Comparison of ENCODE assay signal across 1 cellular context in genomic region chr12:6470375-6471163, GRCh38.
A peak's percentile ranks its signal among the peaks of the same experiment; 100 is the strongest.
TF ChIP-seq lines count a peak whose summit lies in the region.

TSS of gene VAMP1 (minus strand) at chr12:6470677. CDS start at chr12:6470531, 146 bp downstream.

TF ChIP-seq in HepG2, 621 proteins besides CTCF, POLR2A, EP300 and RAD21 (continued from another document and continues in another):
- TF ChIP-seq RNF219 (CRISPR knock-in tag; IDR thresholded peaks at IDR 0.05) (no peak), ZNF180 (CRISPR knock-in tag; IDR thresholded peaks at IDR 0.05; ENCODE audit: borderline replicate concordance, low read depth) (no peak), CSRNP2 (CRISPR knock-in tag; conservative IDR thresholded peaks at IDR 0.05; ENCODE audit: low read depth) (no peak), FOXP1 (IDR thresholded peaks at IDR 0.05) (no peak), FOXP1 (CRISPR knock-in tag; IDR thresholded peaks at IDR 0.05) (no peak), SP1 (IDR thresholded peaks at IDR 0.05) (no peak), SP1 (CRISPR knock-in tag; IDR thresholded peaks at IDR 0.05) (peak; percentile 96), CAMTA2 (CRISPR knock-in tag; IDR thresholded peaks at IDR 0.05; ENCODE audit: borderline replicate concordance) (0 out of 2 replicates have a peak, but pooled peaks have one; percentile 81), ZNF530 (CRISPR knock-in tag; IDR thresholded peaks at IDR 0.05; ENCODE audit: low read depth) (no peak), MEF2D (CRISPR knock-in tag; IDR thresholded peaks at IDR 0.05) (peak; percentile 56), ETV6 (CRISPR knock-in tag; conservative IDR thresholded peaks at IDR 0.05) (peak; percentile 82), ARHGAP35 (CRISPR knock-in tag; IDR thresholded peaks at IDR 0.05; ENCODE audit: borderline replicate concordance) (no peak; the same call in 1 of the 2 replicates), IRF9 (CRISPR knock-in tag; IDR thresholded peaks at IDR 0.05; ENCODE audit: borderline replicate concordance) (peak; percentile 86; the same call in 1 of the 2 replicates), ZBTB3 (CRISPR knock-in tag; IDR thresholded peaks at IDR 0.05; ENCODE audit: borderline replicate concordance, low read depth) (no peak), SRSF4 (IDR thresholded peaks at IDR 0.05; ENCODE audit: low read depth, low read length, poor library complexity, severe bottlenecking) (no peak), IKZF4 (CRISPR knock-in tag; IDR thresholded peaks at IDR 0.05; ENCODE audit: borderline replicate concordance, low read depth, not compliant biosample characterization) (no peak), ZC3H13 (CRISPR knock-in tag; IDR thresholded peaks at IDR 0.05) (peak; percentile 94), CEBPG (CRISPR knock-in tag; IDR thresholded peaks at IDR 0.05) (peak; percentile 73), HNRNPH1 (optimal IDR thresholded peaks at IDR 0.05; ENCODE audit: low read depth, low read length) (no peak), ZNF629 (CRISPR knock-in tag; conservative IDR thresholded peaks at IDR 0.05) (no peak), ZNF784 (CRISPR knock-in tag; IDR thresholded peaks at IDR 0.05; ENCODE audit: borderline replicate concordance) (0 out of 2 replicates have a peak, but pooled peaks have one; percentile 22), HIC2 (CRISPR knock-in tag; IDR thresholded peaks at IDR 0.05; ENCODE audit: low read depth) (peak; percentile 60), ZNF138 (CRISPR knock-in tag; IDR thresholded peaks at IDR 0.05; ENCODE audit: low read depth) (no peak; the same call in 1 of the 2 replicates), SOX5 (CRISPR knock-in tag; IDR thresholded peaks at IDR 0.05; ENCODE audit: borderline replicate concordance) (peak; percentile 24; the same call in 1 of the 2 replicates), TGIF2 (CRISPR knock-in tag; IDR thresholded peaks at IDR 0.05) (peak; percentile 62), THYN1 (CRISPR knock-in tag; IDR thresholded peaks at IDR 0.05; ENCODE audit: borderline replicate concordance, low read depth) (no peak; the same call in 1 of the 2 replicates), ZNF747 (CRISPR knock-in tag; IDR thresholded peaks at IDR 0.05; ENCODE audit: borderline replicate concordance) (peak; percentile 81; the same call in 1 of the 2 replicates), MTA3 (CRISPR knock-in tag; IDR thresholded peaks at IDR 0.05) (no peak), NCOR1 (IDR thresholded peaks at IDR 0.05; ENCODE audit: borderline replicate concordance, low read length) (no peak), ZMYM3 (CRISPR knock-in tag; IDR thresholded peaks at IDR 0.05) (no peak), TOE1 (CRISPR knock-in tag; IDR thresholded peaks at IDR 0.05) (no peak), ELF1 (CRISPR knock-in tag; IDR thresholded peaks at IDR 0.05) (peak; percentile 76), ZNF607 (CRISPR knock-in tag; IDR thresholded peaks at IDR 0.05; ENCODE audit: borderline replicate concordance) (no peak; the same call in 1 of the 2 replicates), ZNF430 (CRISPR knock-in tag; IDR thresholded peaks at IDR 0.05) (no peak), PLSCR1 (CRISPR knock-in tag; IDR thresholded peaks at IDR 0.05; ENCODE audit: borderline replicate concordance) (no peak), ZSCAN12 (CRISPR knock-in tag; IDR thresholded peaks at IDR 0.05) (no peak), TFDP1 (CRISPR knock-in tag; IDR thresholded peaks at IDR 0.05; ENCODE audit: borderline replicate concordance) (peak; percentile 68; the same call in 1 of the 2 replicates), GLMP (CRISPR knock-in tag; IDR thresholded peaks at IDR 0.05; ENCODE audit: borderline replicate concordance) (no peak), TBP (CRISPR knock-in tag; IDR thresholded peaks at IDR 0.05) (no peak), NFKBIZ (CRISPR knock-in tag; IDR thresholded peaks at IDR 0.05) (peak; percentile 73), ZNF451 (CRISPR knock-in tag; IDR thresholded peaks at IDR 0.05) (peak; percentile 48; the same call in 1 of the 2 replicates), ESRRA (CRISPR knock-in tag; IDR thresholded peaks at IDR 0.05; ENCODE audit: low read depth) (no peak; the same call in 1 of the 2 replicates), PCBP1 (IDR thresholded peaks at IDR 0.05; ENCODE audit: borderline replicate concordance, low read depth, low read length) (no peak), ZNF598 (CRISPR knock-in tag; IDR thresholded peaks at IDR 0.05; ENCODE audit: borderline replicate concordance) (0 out of 2 replicates have a peak, but pooled peaks have one; percentile 64), MIER2 (CRISPR knock-in tag; IDR thresholded peaks at IDR 0.05) (peak; percentile 35; the same call in 1 of the 2 replicates), ZBTB7B (CRISPR knock-in tag; IDR thresholded peaks at IDR 0.05) (peak; percentile 43), RARA (CRISPR knock-in tag; IDR thresholded peaks at IDR 0.05) (0 out of 2 replicates have a peak, but pooled peaks have one; percentile 4), FOXC1 (CRISPR knock-in tag; IDR thresholded peaks at IDR 0.05; ENCODE audit: borderline replicate concordance) (peak; percentile 91), ZFP1 (CRISPR knock-in tag; IDR thresholded peaks at IDR 0.05) (no peak), ZNF367 (CRISPR knock-in tag; IDR thresholded peaks at IDR 0.05; ENCODE audit: borderline replicate concordance) (0 out of 2 replicates have a peak, but pooled peaks have one; percentile 22), DBP (CRISPR knock-in tag; IDR thresholded peaks at IDR 0.05; ENCODE audit: not compliant biosample characterization) (no peak), CHD4 (IDR thresholded peaks at IDR 0.05; ENCODE audit: borderline replicate concordance, low read length) (no peak), MAFF (IDR thresholded peaks at IDR 0.05; ENCODE audit: low read depth, low read length) (peak; percentile 8; the same call in 1 of the 2 replicates), BCL3 (CRISPR knock-in tag; IDR thresholded peaks at IDR 0.05) (no peak), NKX3-1 (CRISPR knock-in tag; IDR thresholded peaks at IDR 0.05) (peak; percentile 36; the same call in 1 of the 2 replicates), ZBTB14 (CRISPR knock-in tag; IDR thresholded peaks at IDR 0.05) (peak; percentile 73), RELA (CRISPR knock-in tag; IDR thresholded peaks at IDR 0.05) (peak; percentile 49; the same call in 1 of the 2 replicates), ZNF121 (CRISPR knock-in tag; IDR thresholded peaks at IDR 0.05) (no peak), MTA1 (CRISPR knock-in tag; IDR thresholded peaks at IDR 0.05; ENCODE audit: borderline replicate concordance) (no peak), SUZ12 (IDR thresholded peaks at IDR 0.05; ENCODE audit: low read depth, low read length) (no peak)
